In genomic region chr12:94340568-94340967, GRCh38 we compare ENCODE assay signal across 26 cellular contexts.
"Had no signal": no experiment of that assay in that cellular context is flagged by ENCODE, and none has a peak within 500 bp of the region (broad histone marks: within the 10 kb centered on the region; RNA-seq: fewer than 3 reads in every experiment).

No MANE protein-coding gene starts in this region.

- H3K27ac ChIP-seq: epithelial cell of prostate, esophagus squamous epithelium, gastrocnemius medialis, heart right ventricle, left lung, lower lobe of right lung had no signal

- H3K27ac Mint-ChIP-seq: dendritic cell treated with granulocyte-macrophage colony-stimulating factor and Interleukin-4, amounts not matched to agents 40 ng/mL and 50 ng/mL, for 4 days; effector memory CD8-positive, alpha-beta T cell; endodermal cell; mesothelial cell of epicardium had no signal

- H3K27me3 ChIP-seq: esophagus squamous epithelium, gastrocnemius medialis, heart right ventricle, left lung had no signal

- ATAC-seq: effector memory CD8-positive, alpha-beta T cell; esophagus mucosa; gastrocnemius medialis; heart right ventricle; left cardiac atrium; left lung; left ventricle myocardium superior; lower lobe of right lung had no signal

- FAIRE-seq: colon, endometrium, islet of Langerhans, keratinocyte had no signal

- H3K36me3 ChIP-seq: lower lobe of right lung had no signal

- H3K9me3 ChIP-seq: esophagus squamous epithelium, gastrocnemius medialis, lower lobe of right lung had no signal

- H3K4me1 Mint-ChIP-seq: mesothelial cell of epicardium had no signal

- H3K4me3 Mint-ChIP-seq: dendritic cell treated with granulocyte-macrophage colony-stimulating factor and Interleukin-4, amounts not matched to agents 40 ng/mL and 50 ng/mL, for 4 days; effector memory CD8-positive, alpha-beta T cell; endodermal cell; mesothelial cell of epicardium had no signal

- H3K27me3 Mint-ChIP-seq: dendritic cell treated with granulocyte-macrophage colony-stimulating factor and Interleukin-4, amounts not matched to agents 40 ng/mL and 50 ng/mL, for 4 days; effector memory CD8-positive, alpha-beta T cell had no signal

- H3K9me3 Mint-ChIP-seq: effector memory CD8-positive, alpha-beta T cell had no signal

- DNase-seq: cortex of kidney; effector CD8-positive, alpha-beta T cell; effector memory CD8-positive, alpha-beta T cell; endodermal cell; erythroblast; esophagus squamous epithelium; foreskin fibroblast; foreskin melanocyte; gastrocnemius medialis; glutamatergic neuron; head of caudate nucleus; heart right ventricle; hippocampal formation; left cardiac atrium; left lung; left ventricle myocardium superior; lower lobe of right lung; mesenchymal stem cell had no signal

- H3K4me1 ChIP-seq: esophagus squamous epithelium, gastrocnemius medialis had no signal

- H3K4me3 ChIP-seq: esophagus squamous epithelium, gastrocnemius medialis, heart right ventricle, left lung, lower lobe of right lung had no signal
